ENCODE assay signal across 33 cellular contexts in the genomic region with DNA sequence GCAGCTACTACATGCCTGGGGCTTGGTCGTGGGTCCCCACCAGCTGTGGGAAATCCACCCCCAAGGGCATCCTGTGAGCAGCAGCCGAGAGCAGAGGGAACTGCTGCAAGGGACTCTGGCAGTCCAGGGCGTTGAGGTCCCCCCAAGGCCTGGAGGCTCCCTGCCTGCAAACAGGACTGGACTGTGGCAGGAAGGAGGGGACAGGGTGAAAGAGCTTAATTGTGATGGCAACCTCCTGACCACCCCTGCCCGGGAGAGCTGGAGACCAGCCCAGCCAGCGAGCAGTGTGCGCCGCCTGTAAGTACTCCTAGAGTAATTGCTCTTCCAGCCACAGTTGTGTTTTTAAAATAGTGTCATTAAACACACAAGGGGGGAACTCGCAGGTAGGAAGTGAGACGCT.
DNase-seq lines count a peak whose midpoint lies in the region; ATAC-seq and TF ChIP-seq lines count a peak whose summit lies in the region.
"Had no signal": no experiment of that assay in that cellular context is flagged by ENCODE, and none has a peak within 500 bp of the region (broad histone marks: within the 10 kb centered on the region; RNA-seq: fewer than 3 reads in every experiment).

No MANE protein-coding gene starts in this region.

- no peak overlapping the region for H2BK120ac ChIP-seq in mesenchymal stem cell (ENCODE audit: low read depth, low read length)

- H3K27ac ChIP-seq in endodermal cell (ENCODE audit: low read depth, low read length) (no peak overlapping the region), mesenchymal stem cell (ENCODE audit: low read length, poor library complexity, severe bottlenecking) (no peak overlapping the region), suprapubic skin (no peak overlapping the region)
- H3K27ac ChIP-seq: C4-2B, dorsolateral prefrontal cortex, gastroesophageal sphincter, HL-60, neutrophil, prostate gland, sigmoid colon, SJCRH30, transverse colon, VCaP had no signal

- no peak overlapping the region for H4K8ac ChIP-seq in mesenchymal stem cell (ENCODE audit: low read length)

- no peaks in the 10 kb centered on the region for H3K36me3 ChIP-seq in endodermal cell (ENCODE audit: control insufficient read depth, insufficient read depth, low read length)
- H3K36me3 ChIP-seq in mesenchymal stem cell (ENCODE audit: control insufficient read depth in 1 of 2, insufficient read depth in 2 of 2, low read depth in 1 of 2, low read length in 2 of 2): peaks cover 0 to 99% of the 10 kb centered on the region in 2 experiments
- no peaks in the 10 kb centered on the region for H3K36me3 ChIP-seq in suprapubic skin
- H3K36me3 ChIP-seq: gastroesophageal sphincter, neutrophil, prostate gland, sigmoid colon, SJCRH30, transverse colon had no signal

- no peak for TF ChIP-seq POLR2A in suprapubic skin (IDR thresholded peaks at IDR 0.05)
- TF ChIP-seq POLR2A in erythroblast (IDR thresholded peaks at IDR 0.05; ENCODE audit: low read length): no peak

- H3K18ac ChIP-seq in mesenchymal stem cell (ENCODE audit: low read depth in 1 of 2, low read length in 2 of 2): no peak overlapping the region

- ATAC-seq in HG02678 (IDR thresholded peaks at IDR 0.05; ENCODE audit: unreplicated experiment): no peak
- ATAC-seq: gastroesophageal sphincter had no signal

- no peak overlapping the region for H2BK5ac ChIP-seq in mesenchymal stem cell (ENCODE audit: low read depth, low read length, poor library complexity, severe bottlenecking)

- no peak overlapping the region for H2AFZ ChIP-seq in mesenchymal stem cell (ENCODE audit: low read depth, low read length)

- H3K27me3 ChIP-seq in endodermal cell (ENCODE audit: control insufficient read depth, insufficient read depth, low read length, poor library complexity, severe bottlenecking) (no peaks in the 10 kb centered on the region), mesenchymal stem cell (ENCODE audit: control insufficient read depth in 1 of 2, insufficient read depth in 1 of 2, low read length in 2 of 2) (no peaks in the 10 kb centered on the region), suprapubic skin (peaks cover 12% of the 10 kb centered on the region)
- H3K27me3 ChIP-seq: sigmoid colon, SJCRH30 had no signal

- no peak overlapping the region for H2BK12ac ChIP-seq in mesenchymal stem cell (ENCODE audit: low read length in 2 of 2)

- no peak overlapping the region for H3K4me3 Mint-ChIP-seq in endodermal cell
- H3K4me3 Mint-ChIP-seq: activated naive CD4-positive, alpha-beta T cell treated with anti-CD3 and anti-CD28 coated beads, Interleukin-2, amount 50 U/mL, for 24 hours had no signal

- no peak overlapping the region for H3K14ac ChIP-seq in mesenchymal stem cell (ENCODE audit: low read length in 2 of 2)

- H3K36me3 Mint-ChIP-seq in endodermal cell (ENCODE audit: low read depth): peaks cover 8% of the 10 kb centered on the region
- H3K36me3 Mint-ChIP-seq: activated naive CD4-positive, alpha-beta T cell treated with anti-CD3 and anti-CD28 coated beads, Interleukin-2, amount 50 U/mL, for 24 hours had no signal

- WGBS in endodermal cell (ENCODE audit: insufficient coverage in 1 of 2, insufficient read length in 1 of 2), 2 experiments: 84 to 89% methylated on average over 8 to 9 of the region's 9 CpGs
- 61% methylated on average over 9 of the region's 9 CpGs for WGBS in mesenchymal stem cell
- 36% methylated on average over 9 of the region's 9 CpGs for WGBS in suprapubic skin

- H4K91ac ChIP-seq in mesenchymal stem cell (ENCODE audit: low read length): no peak overlapping the region

- H3K4me3 ChIP-seq in endodermal cell (ENCODE audit: low read length): no peak overlapping the region
- H3K4me3 ChIP-seq in mesenchymal stem cell (ENCODE audit: insufficient read depth in 1 of 2, low read depth in 1 of 2, low read length in 2 of 2): no peak overlapping the region
- no peak overlapping the region for H3K4me3 ChIP-seq in suprapubic skin
- H3K4me3 ChIP-seq: dorsolateral prefrontal cortex, gastroesophageal sphincter, prostate gland, sigmoid colon, SJCRH30 had no signal

- H2AK5ac ChIP-seq in mesenchymal stem cell (ENCODE audit: low read length, severe bottlenecking): no peak overlapping the region

- no peak for TF ChIP-seq CTCF in endodermal cell (conservative IDR thresholded peaks at IDR 0.05)
- TF ChIP-seq CTCF in suprapubic skin (IDR thresholded peaks at IDR 0.05): no peak

- H2BK15ac ChIP-seq in mesenchymal stem cell (ENCODE audit: low read depth, poor library complexity, severe bottlenecking): no peak overlapping the region

- H3K9ac ChIP-seq in endodermal cell (ENCODE audit: extremely low read depth, low read length, poor library complexity, severe bottlenecking): no peak overlapping the region
- H3K9ac ChIP-seq in mesenchymal stem cell (ENCODE audit: low read length): peak overlapping the region; percentile 38

- H3K27me3 Mint-ChIP-seq in endodermal cell (ENCODE audit: insufficient read depth): peaks cover 4% of the 10 kb centered on the region

- H3K4me1 ChIP-seq in endodermal cell (ENCODE audit: control insufficient read depth, insufficient read depth, low read length) (peaks cover 7% of the 10 kb centered on the region), mesenchymal stem cell (ENCODE audit: control insufficient read depth, insufficient read depth, low read depth, low read length) (no peaks in the 10 kb centered on the region), suprapubic skin (peaks cover 3% of the 10 kb centered on the region)
- H3K4me1 ChIP-seq: prostate gland, sigmoid colon, SJCRH30 had no signal

- TF ChIP-seq EP300 in suprapubic skin (IDR thresholded peaks at IDR 0.05): no peak

- H3K4me1 Mint-ChIP-seq in endodermal cell: peaks cover 13% of the 10 kb centered on the region
- H3K4me1 Mint-ChIP-seq: activated naive CD4-positive, alpha-beta T cell treated with anti-CD3 and anti-CD28 coated beads, Interleukin-2, amount 50 U/mL, for 24 hours had no signal

- H3K27ac Mint-ChIP-seq in endodermal cell: peak overlapping the region; percentile 8
- H3K27ac Mint-ChIP-seq: activated naive CD4-positive, alpha-beta T cell treated with anti-CD3 and anti-CD28 coated beads, Interleukin-2, amount 50 U/mL, for 24 hours; activated T-helper 2 cell treated with anti-CD3 and anti-CD28 coated beads, Interferon-gamma antibody, Interleukin-2, Interleukin-4, amounts not matched to agents 10 μg/mL and 5 μg/mL and 100 μg/mL, durations not matched to agents 14 hours and 24 hours and 36 hours had no signal

- peak; percentile 17 for DNase-seq in NCI-H1092 treated with DMSO at 0.1 percent for 48 hours (lab: John Stamatoyannopoulos, UW)
- DNase-seq in NCI-H1092 (lab: John Stamatoyannopoulos, UW): no peak
- DNase-seq in endodermal cell: no peak
- DNase-seq in mesenchymal stem cell: no peak
- peak; percentile 25 to 62 for DNase-seq in suprapubic skin (ENCODE audit: low spot score in 2 of 2)
- DNase-seq in erythroblast (lab: John Stamatoyannopoulos, UW): no peak
- DNase-seq in activated CD4-positive, alpha-beta T cell treated with anti-CD3 and anti-CD28 coated beads for 1 hour: no peak
- DNase-seq: 8988T; activated CD4-positive, alpha-beta T cell treated with anti-CD3 and anti-CD28 coated beads for 48 hours; activated T-cell treated with anti-CD3 and anti-CD28 coated beads for 4 hours; amniotic stem cell; Caco-2; cerebellar nuclear complex; dorsolateral prefrontal cortex; hippocampal formation; NCI-H146; NCI-H2107; NCI-H345; RPMI8226; sigmoid colon; SJCRH30; stimulated activated CD4-positive, alpha-beta T cell treated with anti-CD3 and anti-CD28 coated beads, Interleukin-4, amount 100 ng/mL, for 24 hours; T-helper 9 cell; transverse colon had no signal

- no peak overlapping the region for H3K23ac ChIP-seq in mesenchymal stem cell (ENCODE audit: low read length in 2 of 2)

- H3K4me2 ChIP-seq in mesenchymal stem cell (ENCODE audit: low read length, poor library complexity, severe bottlenecking): no peak overlapping the region

- H3K79me1 ChIP-seq in mesenchymal stem cell (replicated peaks; ENCODE audit: low read length, poor library complexity, severe bottlenecking): no peaks in the 10 kb centered on the region

- H3K9me3 Mint-ChIP-seq in endodermal cell: peaks cover 12% of the 10 kb centered on the region
- H3K9me3 Mint-ChIP-seq: activated naive CD4-positive, alpha-beta T cell treated with anti-CD3 and anti-CD28 coated beads, Interleukin-2, amount 50 U/mL, for 24 hours; activated T-helper 2 cell treated with anti-CD3 and anti-CD28 coated beads, Interferon-gamma antibody, Interleukin-2, Interleukin-4, amounts not matched to agents 10 μg/mL and 5 μg/mL and 100 μg/mL, durations not matched to agents 14 hours and 24 hours and 36 hours had no signal

- H3K9me3 ChIP-seq in endodermal cell (ENCODE audit: control insufficient read depth, low read length): peaks cover 10% of the 10 kb centered on the region
- no peaks in the 10 kb centered on the region for H3K9me3 ChIP-seq in mesenchymal stem cell (ENCODE audit: control insufficient read depth, low read length)
- H3K9me3 ChIP-seq in suprapubic skin: no peaks in the 10 kb centered on the region
- H3K9me3 ChIP-seq: Caco-2, neutrophil, prostate gland, SJCRH30, transverse colon had no signal

- no peak overlapping the region for H3K4ac ChIP-seq in mesenchymal stem cell (ENCODE audit: low read depth in 1 of 2, low read length in 2 of 2)

Comparison
In these comparisons a context has a peak if more than half of its experiments do, and no peak if none do; other contexts are left out.
1. DNase-seq: peak in NCI-H1092 treated with DMSO at 0.1 percent for 48 hours (single experiment) and suprapubic skin (2 of 2); none in NCI-H1092 (single experiment), endodermal cell (single experiment), mesenchymal stem cell (single experiment), erythroblast (0 of 2) and activated CD4-positive, alpha-beta T cell treated with anti-CD3 and anti-CD28 coated beads for 1 hour (single experiment).